ENCODE assay signal across 11 cellular contexts in the genomic region with DNA sequence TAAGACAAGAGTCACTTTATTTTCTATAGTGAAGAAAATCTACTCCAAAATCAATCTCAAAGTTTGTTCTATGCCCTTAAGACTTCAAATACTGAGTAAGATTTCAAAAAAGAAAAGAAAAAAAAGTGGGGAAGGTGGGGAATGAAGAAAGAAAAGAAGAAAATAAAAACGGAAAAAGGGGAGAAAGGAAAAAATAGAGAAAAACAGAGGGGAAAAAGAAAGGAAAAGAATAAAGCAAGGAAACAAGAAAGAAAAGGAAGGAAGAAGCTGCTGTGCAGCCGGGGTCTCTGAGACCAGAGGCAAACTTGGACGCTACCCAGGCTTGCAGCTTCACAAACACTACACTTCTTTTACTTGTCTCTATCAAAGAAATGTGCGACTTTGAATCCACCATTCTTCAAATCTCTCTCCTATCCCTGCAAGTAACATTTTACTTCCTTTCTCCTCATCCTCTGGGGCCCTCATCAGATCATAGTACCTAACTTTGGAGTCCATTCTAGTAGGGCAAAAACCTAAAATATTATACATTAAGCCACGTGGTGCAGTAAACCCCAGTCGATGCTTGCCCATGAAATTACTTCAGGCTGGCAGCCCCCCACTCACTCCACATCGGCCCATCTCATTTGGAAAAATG.
DNase-seq lines count a peak whose midpoint lies in the region.
"Had no signal": no experiment of that assay in that cellular context is flagged by ENCODE, and none has a peak within 500 bp of the region (broad histone marks: within the 10 kb centered on the region; RNA-seq: fewer than 3 reads in every experiment).

No MANE protein-coding gene starts in this region.

- peak overlapping the region; percentile 18 for H3K4me3 ChIP-seq in thymus (ENCODE audit: low read length)

- no peaks in the 10 kb centered on the region for H3K9me3 ChIP-seq in thymus (ENCODE audit: control insufficient read depth)
- H3K9me3 ChIP-seq: heart right ventricle had no signal

- H3K27ac ChIP-seq in thymus (ENCODE audit: low read depth): peak overlapping the region; percentile 74
- H3K27ac ChIP-seq: parathyroid adenoma had no signal

- DNase-seq in activated naive CD4-positive, alpha-beta T cell treated with anti-CD3 and anti-CD28 coated beads for 36 hours: no peak
- no peak for DNase-seq in activated naive CD4-positive, alpha-beta T cell treated with Interleukin-2 at 50 U/mL for 16 hours
- DNase-seq in medulla oblongata (ENCODE audit: extremely low spot score) (peak; percentile 49), NCI-H69 (lab: John Stamatoyannopoulos, UW) (no peak), NCI-H187 treated with DMSO at 0.1 percent for 48 hours (lab: John Stamatoyannopoulos, UW) (no peak), NCI-H526 treated with DMSO at 0.1 percent for 48 hours (lab: John Stamatoyannopoulos, UW) (no peak)
- DNase-seq: central memory CD4-positive, alpha-beta T cell; heart right ventricle had no signal

- peak overlapping the region; percentile 94 for H3K27ac Mint-ChIP-seq in activated naive CD4-positive, alpha-beta T cell treated with anti-CD3 and anti-CD28 coated beads for 36 hours
- peak overlapping the region; percentile 100 for H3K27ac Mint-ChIP-seq in activated naive CD8-positive, alpha-beta T cell

- CTCF ChIA-PET in activated naive CD4-positive, alpha-beta T cell treated with anti-CD3 and anti-CD28 coated beads for 36 hours (lab: Charles Lee): interaction anchor here (0.6 to 1.0 kb wide), 5 partner anchors 55 to 283 kb away, joined by 3 to 7 read pairs (median 3); no protein-coding TSS in a partner anchor

- peaks cover 61% of the 10 kb centered on the region for H3K4me1 Mint-ChIP-seq in activated naive CD4-positive, alpha-beta T cell treated with anti-CD3 and anti-CD28 coated beads for 36 hours (ENCODE audit: low read depth)
- H3K4me1 Mint-ChIP-seq in activated naive CD8-positive, alpha-beta T cell (ENCODE audit: low read depth): peaks cover 87% of the 10 kb centered on the region

- no peaks in the 10 kb centered on the region for H3K36me3 Mint-ChIP-seq in activated naive CD4-positive, alpha-beta T cell treated with anti-CD3 and anti-CD28 coated beads for 36 hours (ENCODE audit: low read depth)
- H3K36me3 Mint-ChIP-seq in activated naive CD8-positive, alpha-beta T cell: peaks cover 17% of the 10 kb centered on the region

- H3K36me3 ChIP-seq in thymus (ENCODE audit: control insufficient read depth, insufficient read depth): no peaks in the 10 kb centered on the region
- H3K36me3 ChIP-seq: heart right ventricle had no signal

- H3K9me3 Mint-ChIP-seq in activated naive CD4-positive, alpha-beta T cell treated with anti-CD3 and anti-CD28 coated beads for 36 hours: no peaks in the 10 kb centered on the region
- no peaks in the 10 kb centered on the region for H3K9me3 Mint-ChIP-seq in activated naive CD8-positive, alpha-beta T cell (ENCODE audit: low read depth)

- 16% methylated on average over 7 of the region's 7 CpGs for WGBS in thymus

- intact Hi-C loops in activated naive CD4-positive, alpha-beta T cell treated with anti-CD3 and anti-CD28 coated beads for 36 hours (cut with micrococcal nuclease): loop anchor here (1.0 to 5.0 kb wide), 6 partner anchors 141 to 772 kb away; no protein-coding TSS in a partner anchor

- H3K4me1 ChIP-seq in thymus (ENCODE audit: control insufficient read depth, insufficient read depth, low read length): peaks cover 6% of the 10 kb centered on the region
- H3K4me1 ChIP-seq: parathyroid adenoma had no signal

- H3K4me3 Mint-ChIP-seq in activated naive CD4-positive, alpha-beta T cell treated with anti-CD3 and anti-CD28 coated beads for 36 hours: peak overlapping the region; percentile 90
- H3K4me3 Mint-ChIP-seq in activated naive CD8-positive, alpha-beta T cell: peak overlapping the region; percentile 100

- H3K27me3 ChIP-seq in thymus (ENCODE audit: control insufficient read depth, insufficient read depth): no peaks in the 10 kb centered on the region
- H3K27me3 ChIP-seq: heart right ventricle had no signal

- H3K27me3 Mint-ChIP-seq in activated naive CD4-positive, alpha-beta T cell treated with anti-CD3 and anti-CD28 coated beads for 36 hours (ENCODE audit: low read depth): no peaks in the 10 kb centered on the region
- H3K27me3 Mint-ChIP-seq in activated naive CD8-positive, alpha-beta T cell: no peaks in the 10 kb centered on the region
